In the genomic region with DNA sequence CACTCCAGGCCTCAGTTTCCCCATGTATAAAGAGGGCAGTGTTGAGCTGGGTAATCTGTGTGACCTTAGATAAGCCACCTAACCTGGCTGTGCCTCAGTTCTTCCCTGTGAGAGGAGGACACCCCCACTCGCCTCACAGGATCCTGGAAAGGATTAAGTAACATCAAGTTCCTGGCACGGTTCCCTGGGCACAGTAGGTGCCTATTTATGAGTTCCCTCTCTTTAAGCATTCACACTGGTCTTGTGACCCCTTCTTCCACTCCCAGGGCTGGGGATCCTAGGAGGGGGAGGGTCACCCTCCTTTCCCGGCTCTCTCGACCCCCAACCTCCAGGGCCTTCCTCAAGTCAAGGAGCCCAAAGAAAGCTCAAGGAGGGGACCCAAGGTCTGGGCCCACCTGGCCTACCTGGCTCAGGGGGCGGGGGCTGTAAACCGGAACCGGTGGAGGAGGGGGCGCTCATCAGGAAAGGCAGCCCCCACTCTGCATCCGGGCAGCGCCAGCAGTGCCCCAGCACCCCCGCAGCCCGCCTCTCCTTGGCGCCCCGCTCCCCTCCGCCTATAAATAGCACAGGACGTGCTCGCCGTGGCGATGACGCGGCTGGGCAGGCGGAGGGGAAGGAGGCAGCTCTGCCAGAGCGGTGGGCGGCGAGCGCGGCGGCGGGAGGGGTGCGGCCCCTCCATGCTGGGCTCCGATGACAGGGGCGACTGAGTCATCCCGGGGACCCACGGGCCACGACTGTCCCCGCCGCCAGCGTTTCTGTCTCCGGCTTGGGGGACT, we compare ENCODE assay signal across 8 cellular contexts. TPM values are rescaled to one million over a fixed set of nuclear protein-coding genes. Genes with fewer than 3 reads are reported as not detected.
DNase-seq lines count a peak whose midpoint lies in the region; ATAC-seq and TF ChIP-seq lines count a peak whose summit lies in the region.

No MANE protein-coding gene starts in this region.

- H3K4me3 ChIP-seq in SJSA1 (peak overlapping the region; percentile 18), right atrium auricular region (peak overlapping the region; percentile 35 to 47), vagina (peak overlapping the region; percentile 34 to 39)

- H3K4me1 ChIP-seq in SJSA1 (replicated peaks) = peaks cover 11% of the 10 kb centered on the region
- H3K4me1 ChIP-seq in right atrium auricular region = peaks cover 0 to 31% of the 10 kb centered on the region in 2 donors
- peaks cover 31% of the 10 kb centered on the region for H3K4me1 ChIP-seq in vagina

- intact Hi-C loops in vagina (cut with DNase I) = no loop called here

- no peaks in the 10 kb centered on the region for H3K9me3 ChIP-seq in SJSA1 (replicated peaks)
- no peaks in the 10 kb centered on the region for H3K9me3 ChIP-seq in right atrium auricular region
- H3K9me3 ChIP-seq in vagina = no peaks in the 10 kb centered on the region

- DNase-seq in ELR (ENCODE audit: low read depth) = peak; percentile 64
- DNase-seq in SJSA1 (ENCODE audit: low read depth in 1 of 2, low spot score in 2 of 2) = peak in 1 of 2 experiments; percentile 64
- DNase-seq in activated naive CD8-positive, alpha-beta T cell treated with anti-CD3 and anti-CD28 coated beads, Interleukin-2, amount 50 U/mL, for 16 hours (ENCODE audit: low read depth, low spot score) = peak; percentile 50
- peak; percentile 73 for DNase-seq in right atrium auricular region (ENCODE audit: low spot score)
- DNase-seq in renal cortical epithelial cell (ENCODE audit: low read depth) = peak; percentile 49
- no peak for DNase-seq in vagina (ENCODE audit: extremely low spot score in 2 of 2)
- DNase-seq in inferior parietal cortex (ENCODE audit: extremely low spot score) = no peak

- peaks cover 11% of the 10 kb centered on the region for H3K36me3 ChIP-seq in SJSA1
- peaks cover 8% of the 10 kb centered on the region for H3K36me3 ChIP-seq in right atrium auricular region
- peaks cover 0 to 7% of the 10 kb centered on the region in 2 donors for H3K36me3 ChIP-seq in vagina

- H3K27ac ChIP-seq in SJSA1 (no peak overlapping the region), right atrium auricular region (peak overlapping the region; percentile 58 to 74), vagina (peak overlapping the region; percentile 21)

- no peaks in the 10 kb centered on the region; the same call in 1 of the 2 replicates for H3K27me3 ChIP-seq in SJSA1 (replicated peaks)
- no peaks in the 10 kb centered on the region for H3K27me3 ChIP-seq in right atrium auricular region
- H3K27me3 ChIP-seq in vagina = no peaks in the 10 kb centered on the region

- no peak for ATAC-seq in HG02938 (IDR thresholded peaks at IDR 0.05; ENCODE audit: unreplicated experiment)

- TF ChIP-seq CTCF in right atrium auricular region (IDR thresholded peaks at IDR 0.05) (no peak), vagina (IDR thresholded peaks at IDR 0.05) (no peak)

- TF ChIP-seq POLR2A in vagina (IDR thresholded peaks at IDR 0.05) = no peak

RNA-seq across cellular contexts. Expression of a gene that starts 9.4 kb away (rescaled TPM):
- 1,822 and 2,517 TPM in 2 replicates for total RNA-seq in SJSA1 (2014; rRNA removed; shearing (Covaris generic))
- total RNA-seq in right atrium auricular region (1,000 to 10,000 TPM; 1,458 to 1,831 TPM), renal cortical epithelial cell (1,714 and 1,811 TPM in 2 replicates), vagina (2,758 TPM)

RNA-seq across cellular contexts. Expression of a gene that starts 12.0 kb away (rescaled TPM):
- total RNA-seq in SJSA1 (2014; rRNA removed; shearing (Covaris generic)) = 0.94 and 2.9 TPM in 2 replicates
- total RNA-seq in right atrium auricular region (10 to 100 TPM in 1 of 2 donors, 1 to 10 TPM in 1; 3.6 to 13.4 TPM), renal cortical epithelial cell (4.3 and 5.4 TPM in 2 replicates), vagina (8.3 TPM)

RNA-seq across cellular contexts. Expression of a gene that starts 16.2 kb away (rescaled TPM):
- total RNA-seq in SJSA1 (2014; rRNA removed; shearing (Covaris generic)) = not detected in 2 replicates
- total RNA-seq in right atrium auricular region (1 to 10 TPM in 1 of 2 donors, under 1 TPM in 1; 0.82 to 2.3 TPM), renal cortical epithelial cell (44.7 TPM in 1 of 2 replicates, not detected in the other), vagina (0.98 TPM)

RNA-seq across cellular contexts. Expression of a gene that starts 43.5 kb away (rescaled TPM):
- total RNA-seq in SJSA1 (2014; rRNA removed; shearing (Covaris generic)) = not detected in 2 replicates
- total RNA-seq in right atrium auricular region = not detected
- not detected in 2 replicates for total RNA-seq in renal cortical epithelial cell
- total RNA-seq in vagina = not detected

RNA-seq across cellular contexts. Expression of a gene that starts 58.1 kb away (rescaled TPM):
- total RNA-seq in SJSA1 (2014; rRNA removed; shearing (Covaris generic)) = not detected in 2 replicates
- total RNA-seq in right atrium auricular region = 1 to 10 TPM; 4.6 to 9.3 TPM
- not detected in 2 replicates for total RNA-seq in renal cortical epithelial cell
- total RNA-seq in vagina = 6.6 TPM

Comparison
In these comparisons a context has a peak if more than half of its experiments do, and no peak if none do; other contexts are left out.
1. DNase-seq: peak in ELR (single experiment), activated naive CD8-positive, alpha-beta T cell treated with anti-CD3 and anti-CD28 coated beads, Interleukin-2, amount 50 U/mL, for 16 hours (single experiment), right atrium auricular region (single experiment) and renal cortical epithelial cell (single experiment); none in vagina (0 of 2) and inferior parietal cortex (single experiment).
2. Peak in every context shown above with its lines, with median percentiles within 50 percentile points of each other: H3K4me3 ChIP-seq.